ENCODE assay signal across 13 cellular contexts in the genomic region with DNA sequence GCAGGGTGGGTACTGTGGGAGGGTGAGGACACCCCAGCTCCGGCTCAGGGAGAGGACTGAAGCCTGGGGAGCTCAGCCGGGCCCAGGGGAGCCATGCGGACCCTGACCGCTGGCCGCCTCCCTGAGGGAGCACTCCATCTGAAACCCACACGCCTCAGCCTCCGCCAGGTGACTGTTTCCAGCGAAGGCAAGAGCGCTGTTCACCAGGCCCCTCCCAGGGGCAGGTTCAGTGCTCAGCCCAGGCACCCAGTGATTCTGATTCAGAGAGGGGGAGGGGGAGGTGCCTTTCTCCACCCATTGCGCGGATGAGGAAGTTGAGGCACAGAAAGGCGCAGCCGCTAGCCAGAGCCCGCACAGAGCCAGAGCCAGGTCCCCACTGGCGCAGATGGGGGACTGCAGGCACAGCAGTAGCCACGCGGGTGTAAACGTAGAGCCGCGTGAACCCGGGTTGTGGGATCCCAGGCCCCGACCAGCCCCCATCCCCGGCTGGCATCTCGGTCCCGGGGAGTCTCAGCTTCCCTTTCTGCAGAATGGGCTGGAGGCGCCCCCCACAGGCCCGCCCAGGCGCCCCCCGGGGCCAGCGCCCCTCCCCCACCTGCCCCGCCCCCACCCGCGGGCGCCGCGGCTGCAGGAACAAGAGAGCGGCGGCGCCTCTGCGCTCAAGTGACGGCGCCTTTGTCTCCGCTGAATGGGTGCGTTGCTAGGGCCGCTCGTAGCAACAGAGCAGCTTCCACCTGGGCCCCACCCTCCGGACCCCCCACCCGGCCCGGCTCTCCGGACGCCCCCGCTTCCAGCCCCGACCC. TPM values are rescaled to one million over a fixed set of nuclear protein-coding genes. Genes with fewer than 3 reads are reported as not detected.
DNase-seq lines count a peak whose midpoint lies in the region; ATAC-seq and TF ChIP-seq lines count a peak whose summit lies in the region.
"Had no signal": no experiment of that assay in that cellular context is flagged by ENCODE, and none has a peak within 500 bp of the region (broad histone marks: within the 10 kb centered on the region; RNA-seq: fewer than 3 reads in every experiment).

No MANE protein-coding gene starts in this region.

- whole genome bisulfite sequencing in H9 (ENCODE audit: extremely low coverage, insufficient read length, low lambda C conversion rate) = no CpG with 5 or more reads among the region's 53 CpGs

- H3K27ac Mint-ChIP-seq in H9 = no peak overlapping the region
- H3K27ac Mint-ChIP-seq: activated naive CD4-positive, alpha-beta T cell treated with anti-CD3 and anti-CD28 coated beads, Interleukin-2, amount 10 ng/mL, durations not matched to agents 7 days and 5 days had no signal

- DNase-seq in H9 (peak; percentile 61), OCI-LY7 (ENCODE audit: low spot score) (no peak)
- no peak for DNase-seq in effector CD4-positive, alpha-beta T cell
- DNase-seq: activated naive CD4-positive, alpha-beta T cell treated with anti-CD3 and anti-CD28 coated beads, Interleukin-2, amount 10 ng/mL, durations not matched to agents 7 days and 5 days; NCI-H187 treated with DMSO at 0.1 percent for 48 hours; stimulated activated CD4-positive, alpha-beta T cell treated with anti-CD3 and anti-CD28 coated beads, Interleukin-12 subunit alpha, Interleukin-12 subunit beta, amount 100 ng/mL, for 4 hours had no signal

- intact Hi-C loops in OCI-LY7 (cut with micrococcal nuclease; ENCODE audit: unreplicated experiment) = no loop called here

- no peaks in the 10 kb centered on the region for H3K79me2 ChIP-seq in ACC112 (ENCODE audit: control insufficient read depth, insufficient read depth, low read length, unreplicated experiment)
- H3K79me2 ChIP-seq in H9 (ENCODE audit: insufficient read depth, low read length) = no peaks in the 10 kb centered on the region
- no peaks in the 10 kb centered on the region for H3K79me2 ChIP-seq in OCI-LY7 (ENCODE audit: insufficient read depth, low read depth, low read length)

- no peak overlapping the region for H3K4ac ChIP-seq in H9 (ENCODE audit: low read depth, low read length)

- no peak overlapping the region for H3T11ph ChIP-seq in H9 (ENCODE audit: low read length)

- H2BK12ac ChIP-seq in H9 (ENCODE audit: insufficient read length, low read depth, low read length) = no peak overlapping the region

- H3K56ac ChIP-seq in H9 (ENCODE audit: insufficient read length, low read depth, low read length) = no peak overlapping the region

- no peak overlapping the region for H2BK5ac ChIP-seq in H9 (ENCODE audit: insufficient read length, low read length)

- TF ChIP-seq CTCF in H9 (conservative IDR thresholded peaks at IDR 0.05) (peak; percentile 28; the same call in 2 of the 3 replicates), OCI-LY7 (conservative IDR thresholded peaks at IDR 0.05; ENCODE audit: low read length) (no peak)

- no peaks in the 10 kb centered on the region for H3K9me3 Mint-ChIP-seq in H9
- H3K9me3 Mint-ChIP-seq: activated naive CD4-positive, alpha-beta T cell treated with anti-CD3 and anti-CD28 coated beads, Interleukin-2, amount 10 ng/mL, durations not matched to agents 7 days and 5 days had no signal

- no peak overlapping the region for H2BK15ac ChIP-seq in H9 (ENCODE audit: low read depth, low read length)

- no peak overlapping the region for H2AK5ac ChIP-seq in H9 (ENCODE audit: insufficient read length, low read length)

- H3K4me3 ChIP-seq in ACC112 (ENCODE audit: low read depth, low read length) (peak overlapping the region; percentile 40; the same call in 1 of the 2 replicates), OCI-LY7 (ENCODE audit: low read depth, low read length, poor library complexity, severe bottlenecking) (no peak overlapping the region), iPS-11a (ENCODE audit: low read depth, low read length) (peak overlapping the region; percentile 13)

- H3K27ac ChIP-seq in ACC112 (ENCODE audit: low read depth, low read length) (no peak overlapping the region), H9 (ENCODE audit: insufficient read length, low read depth, low read length) (no peak overlapping the region), OCI-LY7 (ENCODE audit: low read depth, low read length, poor library complexity, severe bottlenecking) (no peak overlapping the region)

- H3K4me1 Mint-ChIP-seq in H9 = peaks cover 17 to 42% of the 10 kb centered on the region in 2 experiments
- H3K4me1 Mint-ChIP-seq: activated naive CD4-positive, alpha-beta T cell treated with anti-CD3 and anti-CD28 coated beads, Interleukin-2, amount 10 ng/mL, durations not matched to agents 7 days and 5 days had no signal

- H3K9me2 ChIP-seq in OCI-LY7 (ENCODE audit: insufficient read depth, low read length) = no peaks in the 10 kb centered on the region

- no peaks in the 10 kb centered on the region for H3K9me3 ChIP-seq in H9 (ENCODE audit: control insufficient read depth, low read depth, low read length)
- no peaks in the 10 kb centered on the region for H3K9me3 ChIP-seq in OCI-LY7 (ENCODE audit: low read length)

- no peaks in the 10 kb centered on the region for H3K79me1 ChIP-seq in H9 (ENCODE audit: insufficient read depth, low read depth, low read length, poor library complexity, severe bottlenecking)

- H3K9ac ChIP-seq in H9 (ENCODE audit: extremely low read depth, insufficient read length, low read length) = no peak overlapping the region

- no peak overlapping the region for H3K18ac ChIP-seq in H9 (ENCODE audit: insufficient read length, low read depth, low read length)

- POLR2A ChIA-PET in OCI-LY7 (lab: Charles Lee) = no interaction called here

- peak overlapping the region; percentile 58 for H3K14ac ChIP-seq in H9 (ENCODE audit: insufficient read depth, low read length)

- H4K91ac ChIP-seq in H9 (ENCODE audit: insufficient read length, low read depth, low read length) = no peak overlapping the region

- ATAC-seq in HG02798 (IDR thresholded peaks at IDR 0.05; ENCODE audit: poor library complexity, unreplicated experiment) (no peak), GM21360 (IDR thresholded peaks at IDR 0.05; ENCODE audit: unreplicated experiment) (no peak), HG03108 (IDR thresholded peaks at IDR 0.05; ENCODE audit: unreplicated experiment) (no peak)

- peak overlapping the region; percentile 50 for H3K4me2 ChIP-seq in H9 (ENCODE audit: insufficient read depth, insufficient read length, low read length)
- peak overlapping the region; percentile 25; the same call in 1 of the 2 replicates for H3K4me2 ChIP-seq in OCI-LY7 (ENCODE audit: low read length)

- H2AFZ ChIP-seq in ACC112 (ENCODE audit: low read length, unreplicated experiment) (no peak overlapping the region), H9 (ENCODE audit: low read length) (no peak overlapping the region), OCI-LY7 (ENCODE audit: low read length) (no peak overlapping the region)

- H3K36me3 ChIP-seq in ACC112 (ENCODE audit: insufficient read depth, low read length) (no peaks in the 10 kb centered on the region), OCI-LY7 (ENCODE audit: insufficient read depth, low read length) (no peaks in the 10 kb centered on the region)

- no peak overlapping the region for H2BK20ac ChIP-seq in H9 (ENCODE audit: low read depth, low read length, poor library complexity, severe bottlenecking)

- no peak overlapping the region for H2BK120ac ChIP-seq in H9 (ENCODE audit: low read depth, low read length, poor library complexity, severe bottlenecking)

- peaks cover 54% of the 10 kb centered on the region for H3K27me3 ChIP-seq in ACC112 (ENCODE audit: insufficient read depth, low read length)
- H3K27me3 ChIP-seq in H9 (ENCODE audit: insufficient read depth, low read length) = peaks cover 3% of the 10 kb centered on the region; the same call in 1 of the 2 replicates

- BruUV-seq in OCI-LY7 (replicated peaks; lab: Mats Ljungman, UMichigan) = no TSS peak

- H4K5ac ChIP-seq in H9 (ENCODE audit: insufficient read length, low read depth, low read length) = no peak overlapping the region

- H3K23me2 ChIP-seq in H9 (ENCODE audit: insufficient read length, low read depth, low read length, poor library complexity, severe bottlenecking) = peaks cover 3% of the 10 kb centered on the region

- peak overlapping the region; percentile 41 to 72 for H3K4me3 Mint-ChIP-seq in H9
- H3K4me3 Mint-ChIP-seq: activated naive CD4-positive, alpha-beta T cell treated with anti-CD3 and anti-CD28 coated beads, Interleukin-2, amount 10 ng/mL, durations not matched to agents 7 days and 5 days had no signal

- no peak overlapping the region for H3K23ac ChIP-seq in H9 (ENCODE audit: insufficient read length, low read depth, low read length)

- CTCF ChIA-PET in OCI-LY7 (lab: Charles Lee; ENCODE audit: unreplicated experiment) = no interaction called here

- no peak overlapping the region for H4K8ac ChIP-seq in H9 (replicated peaks; ENCODE audit: insufficient read length, low read depth, low read length)

- H3K4me1 ChIP-seq in ACC112 (ENCODE audit: control insufficient read depth, insufficient read depth, low read length, unreplicated experiment) (no peaks in the 10 kb centered on the region), H9 (ENCODE audit: insufficient read depth, low read length) (no peaks in the 10 kb centered on the region), OCI-LY7 (ENCODE audit: insufficient read depth, low read length, poor library complexity, severe bottlenecking) (peaks cover 15% of the 10 kb centered on the region)

- no peaks in the 10 kb centered on the region for H4K20me1 ChIP-seq in H9 (ENCODE audit: control insufficient read depth, insufficient read depth, insufficient read length)
- no peaks in the 10 kb centered on the region for H4K20me1 ChIP-seq in OCI-LY7 (ENCODE audit: insufficient read depth, low read length)

- H3K27me3 Mint-ChIP-seq in H9 (ENCODE audit: low read depth) = peaks cover 63% of the 10 kb centered on the region

- no peaks in the 10 kb centered on the region; a peak in 1 of 7 replicates for H3K36me3 Mint-ChIP-seq in H9 (ENCODE audit: insufficient read depth in 1 of 3, low read depth in 3 of 3)
- H3K36me3 Mint-ChIP-seq: activated naive CD4-positive, alpha-beta T cell treated with anti-CD3 and anti-CD28 coated beads, Interleukin-2, amount 10 ng/mL, durations not matched to agents 7 days and 5 days had no signal

RNA-seq across cellular contexts. Expression of gene ADGRD2, which starts 27.2 kb away (rescaled TPM):
- total RNA-seq in H9 (2021) = 1.2 and 1.5 TPM in 2 replicates
- total RNA-seq in OCI-LY7 (2014; rRNA removed; shearing (Covaris generic)) = not detected in 2 replicates
- total RNA-seq in OCI-LY7 (2022) = not detected in 2 replicates
- total RNA-seq: lung microvascular endothelial cell, subcutaneous adipose tissue had no signal

RNA-seq across cellular contexts. Expression of gene NR5A1, which starts 29.8 kb away (rescaled TPM):
- 0.37 and 0.46 TPM in 2 replicates for total RNA-seq in H9 (2021)
- not detected in 2 replicates for total RNA-seq in OCI-LY7 (2014; rRNA removed; shearing (Covaris generic))
- not detected in 2 replicates for total RNA-seq in OCI-LY7 (2022)
- total RNA-seq: lung microvascular endothelial cell, subcutaneous adipose tissue had no signal
